In genomic region chr20:23049933-23050838, GRCh38 we compare ENCODE assay signal across 8 cellular contexts. TPM values are rescaled to one million over a fixed set of nuclear protein-coding genes. Genes with fewer than 3 reads are reported as not detected.
A peak's percentile ranks its signal among the peaks of the same experiment; 100 is the strongest.
DNase-seq lines count a peak whose midpoint lies in the region; ATAC-seq, FAIRE-seq and TF ChIP-seq lines count a peak whose summit lies in the region.

No MANE protein-coding gene starts in this region.

- peak overlapping the region; percentile 28 for H3K4me3 Mint-ChIP-seq in activated naive CD8-positive, alpha-beta T cell treated with anti-CD3 and anti-CD28 coated beads, Interleukin-2, amount 10 ng/mL, durations not matched to agents 7 days and 5 days
- no peak overlapping the region for H3K4me3 Mint-ChIP-seq in activated naive CD8-positive, alpha-beta T cell treated with anti-CD3 and anti-CD28 coated beads, Interleukin-2, amount 50 U/mL, for 24 hours
- H3K4me3 Mint-ChIP-seq in endothelial cell (ENCODE audit: unreplicated experiment) = peak overlapping the region; percentile 95

- no peak for TF ChIP-seq POLR2A in GM12891 (IDR thresholded peaks at IDR 0.05; ENCODE audit: low read depth, low read length)

- peak; percentile 34 for DNase-seq in activated naive CD8-positive, alpha-beta T cell treated with anti-CD3 and anti-CD28 coated beads, Interleukin-2, amount 10 ng/mL, durations not matched to agents 7 days and 5 days
- DNase-seq in activated naive CD8-positive, alpha-beta T cell treated with anti-CD3 and anti-CD28 coated beads, Interleukin-2, amount 50 U/mL, for 24 hours = no peak
- DNase-seq in endothelial cell (ENCODE audit: low spot score) (peak; percentile 58), nucleus accumbens (lab: John Stamatoyannopoulos, UW) (no peak), NCI-H2081 (lab: John Stamatoyannopoulos, UW) (no peak), GM12891 (ENCODE audit: insufficient read length, low spot score) (no peak)

- peaks cover 2% of the 10 kb centered on the region for H3K4me1 Mint-ChIP-seq in activated naive CD8-positive, alpha-beta T cell treated with anti-CD3 and anti-CD28 coated beads, Interleukin-2, amount 10 ng/mL, durations not matched to agents 7 days and 5 days
- no peaks in the 10 kb centered on the region for H3K4me1 Mint-ChIP-seq in activated naive CD8-positive, alpha-beta T cell treated with anti-CD3 and anti-CD28 coated beads, Interleukin-2, amount 50 U/mL, for 24 hours
- peaks cover 43% of the 10 kb centered on the region for H3K4me1 Mint-ChIP-seq in endothelial cell (ENCODE audit: unreplicated experiment)

- no peak for TF ChIP-seq CTCF in endothelial cell (IDR thresholded peaks at IDR 0.05; ENCODE audit: unreplicated experiment)

- FAIRE-seq in GM12891 (lab: Jason Lieb, UNC) = no peak

- POLR2A ChIA-PET in activated naive CD8-positive, alpha-beta T cell treated with anti-CD3 and anti-CD28 coated beads, Interleukin-2, amount 10 ng/mL, durations not matched to agents 7 days and 5 days (lab: Charles Lee) = no interaction called here

- peaks cover 54% of the 10 kb centered on the region for H3K4me1 ChIP-seq in mononuclear cell (ENCODE audit: insufficient read depth, low read length)

- no peaks in the 10 kb centered on the region for H3K36me3 Mint-ChIP-seq in activated naive CD8-positive, alpha-beta T cell treated with anti-CD3 and anti-CD28 coated beads, Interleukin-2, amount 10 ng/mL, durations not matched to agents 7 days and 5 days
- no peaks in the 10 kb centered on the region for H3K36me3 Mint-ChIP-seq in activated naive CD8-positive, alpha-beta T cell treated with anti-CD3 and anti-CD28 coated beads, Interleukin-2, amount 50 U/mL, for 24 hours (ENCODE audit: low read depth)
- peaks cover 7% of the 10 kb centered on the region for H3K36me3 Mint-ChIP-seq in endothelial cell (ENCODE audit: low read depth, unreplicated experiment)

- peaks cover 17% of the 10 kb centered on the region for H3K27me3 ChIP-seq in mononuclear cell (ENCODE audit: insufficient read depth, low read length)

- ATAC-seq in activated naive CD8-positive, alpha-beta T cell treated with anti-CD3 and anti-CD28 coated beads, Interleukin-2, amount 10 ng/mL, durations not matched to agents 7 days and 5 days (ENCODE audit: low read depth) = no peak
- ATAC-seq in activated naive CD8-positive, alpha-beta T cell treated with anti-CD3 and anti-CD28 coated beads, Interleukin-2, amount 50 U/mL, for 24 hours = no peak
- no peak for ATAC-seq in HG02623 (IDR thresholded peaks at IDR 0.05; ENCODE audit: unreplicated experiment)

- H3K4me3 ChIP-seq in mononuclear cell (ENCODE audit: low read length) = peak overlapping the region; percentile 39

- no peaks in the 10 kb centered on the region for H3K9me3 Mint-ChIP-seq in activated naive CD8-positive, alpha-beta T cell treated with anti-CD3 and anti-CD28 coated beads, Interleukin-2, amount 10 ng/mL, durations not matched to agents 7 days and 5 days
- H3K9me3 Mint-ChIP-seq in activated naive CD8-positive, alpha-beta T cell treated with anti-CD3 and anti-CD28 coated beads, Interleukin-2, amount 50 U/mL, for 24 hours = no peaks in the 10 kb centered on the region
- H3K9me3 Mint-ChIP-seq in endothelial cell (ENCODE audit: unreplicated experiment) = peaks cover 4% of the 10 kb centered on the region

- no peak overlapping the region for H3K27ac Mint-ChIP-seq in activated naive CD8-positive, alpha-beta T cell treated with anti-CD3 and anti-CD28 coated beads, Interleukin-2, amount 10 ng/mL, durations not matched to agents 7 days and 5 days
- no peak overlapping the region for H3K27ac Mint-ChIP-seq in activated naive CD8-positive, alpha-beta T cell treated with anti-CD3 and anti-CD28 coated beads, Interleukin-2, amount 50 U/mL, for 24 hours
- peak overlapping the region; percentile 98 for H3K27ac Mint-ChIP-seq in endothelial cell (ENCODE audit: unreplicated experiment)

- H3K27me3 Mint-ChIP-seq in activated naive CD8-positive, alpha-beta T cell treated with anti-CD3 and anti-CD28 coated beads, Interleukin-2, amount 10 ng/mL, durations not matched to agents 7 days and 5 days = peaks cover 58% of the 10 kb centered on the region
- peaks cover 43% of the 10 kb centered on the region for H3K27me3 Mint-ChIP-seq in activated naive CD8-positive, alpha-beta T cell treated with anti-CD3 and anti-CD28 coated beads, Interleukin-2, amount 50 U/mL, for 24 hours
- H3K27me3 Mint-ChIP-seq in endothelial cell (ENCODE audit: unreplicated experiment) = peaks cover 19% of the 10 kb centered on the region

- no peaks in the 10 kb centered on the region for H3K9me3 ChIP-seq in mononuclear cell (ENCODE audit: low read depth, low read length)

TF ChIP-seq in GM12891, 5 proteins besides CTCF, POLR2A, EP300 and RAD21:
- TF ChIP-seq SPI1 (IDR thresholded peaks at IDR 0.05; ENCODE audit: low read depth, low read length) = no peak
- no peak for TF ChIP-seq POU2F2 (IDR thresholded peaks at IDR 0.05; ENCODE audit: low read depth, low read length)
- TF ChIP-seq PAX5 (IDR thresholded peaks at IDR 0.05; ENCODE audit: insufficient read depth, low read length, severe bottlenecking) = no peak
- TF ChIP-seq TAF1 (IDR thresholded peaks at IDR 0.05; ENCODE audit: low read depth, low read length) = no peak
- TF ChIP-seq POLR2AphosphoS5 (IDR thresholded peaks at IDR 0.05; ENCODE audit: low read depth, low read length) = no peak

RNA-seq across cellular contexts. Expression of gene THBD, which starts 0.7 kb away (rescaled TPM):
- under 1 TPM; 0.22 to 0.34 TPM for total RNA-seq in activated naive CD8-positive, alpha-beta T cell treated with anti-CD3 and anti-CD28 coated beads, Interleukin-2, amount 10 ng/mL, durations not matched to agents 7 days and 5 days
- 90.4 TPM for total RNA-seq in endothelial cell (ENCODE audit: unreplicated experiment)
- total RNA-seq in mononuclear cell = 82.1 TPM
- polyA plus RNA-seq in GM12891 (2012; ENCODE audit: low read depth, missing spikeins) = not detected

RNA-seq across cellular contexts. Expression of gene SSTR4, which starts 15.1 kb away (rescaled TPM):
- not detected for total RNA-seq in activated naive CD8-positive, alpha-beta T cell treated with anti-CD3 and anti-CD28 coated beads, Interleukin-2, amount 10 ng/mL, durations not matched to agents 7 days and 5 days
- total RNA-seq in endothelial cell (ENCODE audit: unreplicated experiment) (not detected), mononuclear cell (not detected)
- polyA plus RNA-seq in GM12891 (2012; ENCODE audit: low read depth, missing spikeins) = not detected

RNA-seq across cellular contexts. Expression of gene CD93, which starts 35.9 kb away (rescaled TPM):
- under 1 TPM; 0.47 to 0.48 TPM for total RNA-seq in activated naive CD8-positive, alpha-beta T cell treated with anti-CD3 and anti-CD28 coated beads, Interleukin-2, amount 10 ng/mL, durations not matched to agents 7 days and 5 days
- total RNA-seq in endothelial cell (ENCODE audit: unreplicated experiment) (139 TPM), mononuclear cell (85.5 TPM)
- 0.05 TPM for polyA plus RNA-seq in GM12891 (2012; ENCODE audit: low read depth, missing spikeins)

Comparison
In these comparisons a context has a peak if more than half of its experiments do, and no peak if none do; other contexts are left out.
1. DNase-seq: peak in activated naive CD8-positive, alpha-beta T cell treated with anti-CD3 and anti-CD28 coated beads, Interleukin-2, amount 10 ng/mL, durations not matched to agents 7 days and 5 days (single experiment) and endothelial cell (single experiment); none in activated naive CD8-positive, alpha-beta T cell treated with anti-CD3 and anti-CD28 coated beads, Interleukin-2, amount 50 U/mL, for 24 hours (single experiment), nucleus accumbens (0 of 56), NCI-H2081 (0 of 2) and GM12891 (single experiment).
2. RNA of gene THBD, which starts 0.7 kb away (total RNA-seq): 90.4 TPM in endothelial cell (single experiment) and 82.1 TPM in mononuclear cell (single experiment); 0.22 to 0.34 TPM in activated naive CD8-positive, alpha-beta T cell treated with anti-CD3 and anti-CD28 coated beads, Interleukin-2, amount 10 ng/mL, durations not matched to agents 7 days and 5 days; every median in the first group is over 10 times any median in the second.
3. RNA of gene CD93, which starts 35.9 kb away (total RNA-seq): 139 TPM in endothelial cell (single experiment) and 85.5 TPM in mononuclear cell (single experiment); 0.47 to 0.48 TPM in activated naive CD8-positive, alpha-beta T cell treated with anti-CD3 and anti-CD28 coated beads, Interleukin-2, amount 10 ng/mL, durations not matched to agents 7 days and 5 days; every median in the first group is over 10 times any median in the second.